10 cellular contexts compared by ENCODE assay signal in the genomic region with DNA sequence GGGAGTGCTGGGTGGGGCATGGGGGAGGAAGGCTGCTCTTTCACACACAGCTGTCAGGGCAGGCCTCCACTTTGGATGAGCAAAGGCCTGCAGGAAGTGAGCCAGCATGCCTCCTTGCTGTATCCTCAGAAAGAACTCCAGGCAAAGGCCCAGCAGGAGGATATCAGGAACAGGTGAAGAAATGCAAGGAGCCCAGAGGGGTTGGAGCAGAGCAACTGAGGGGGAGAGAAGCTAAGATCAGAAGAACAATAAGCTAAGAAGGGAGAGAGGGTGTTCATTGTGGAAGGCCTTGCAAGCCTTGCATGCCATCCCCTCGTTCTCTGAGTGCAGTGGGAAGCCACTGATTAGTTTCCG.
DNase-seq lines count a peak whose midpoint lies in the region; ATAC-seq and TF ChIP-seq lines count a peak whose summit lies in the region.
"Had no signal": no experiment of that assay in that cellular context is flagged by ENCODE, and none has a peak within 500 bp of the region (broad histone marks: within the 10 kb centered on the region; RNA-seq: fewer than 3 reads in every experiment).

No MANE protein-coding gene starts in this region.

- peak; percentile 52 for DNase-seq in A673 (ENCODE audit: low spot score)
- DNase-seq in HT-29 (ENCODE audit: low spot score) = peak; percentile 69
- DNase-seq in body of pancreas = peak in 1 of 4 donors; percentile 15
- DNase-seq in left lobe of liver (ENCODE audit: low spot score) = no peak
- DNase-seq in CD1c-positive myeloid dendritic cell (ENCODE audit: extremely low spot score) = no peak
- DNase-seq in AML-193 (lab: John Stamatoyannopoulos, UW) = no peak
- DNase-seq in SW480 (ENCODE audit: low spot score) = no peak
- DNase-seq: activated naive CD4-positive, alpha-beta T cell treated with anti-CD3 and anti-CD28 coated beads, Interleukin-2, amount 10 ng/mL, durations not matched to agents 7 days and 5 days; NCI-H1436 treated with DMSO at 0.1 percent for 48 hours had no signal

- ATAC-seq in body of pancreas = no peak
- peak; percentile 23 for ATAC-seq in left lobe of liver
- ATAC-seq in GM19395 (IDR thresholded peaks at IDR 0.05; ENCODE audit: unreplicated experiment) = no peak

- H3K4me3 ChIP-seq in A673 (ENCODE audit: low read depth, low read length, poor library complexity, severe bottlenecking) (no peak overlapping the region), body of pancreas (no peak overlapping the region)

- TF ChIP-seq POLR2A in body of pancreas (IDR thresholded peaks at IDR 0.05) = no peak

- no peak overlapping the region for H3K27ac ChIP-seq in A673 (ENCODE audit: low read depth, low read length, poor library complexity, severe bottlenecking)
- peak overlapping the region; percentile 5 to 76 (median 43) for H3K27ac ChIP-seq in body of pancreas

- peaks cover 14% of the 10 kb centered on the region for H3K4me1 ChIP-seq in A673 (ENCODE audit: insufficient read depth, low read length, poor library complexity, severe bottlenecking)
- H3K4me1 ChIP-seq in body of pancreas = peaks cover 38% of the 10 kb centered on the region

- 90 to 94% methylated on average over 2 of the region's 2 CpGs for WGBS in body of pancreas, 2 donors

- H3K9me3 ChIP-seq in A673 (ENCODE audit: low read depth, low read length, poor library complexity, severe bottlenecking) (no peaks in the 10 kb centered on the region), body of pancreas (no peaks in the 10 kb centered on the region)

- POLR2A ChIA-PET in A673 (lab: Charles Lee; ENCODE audit: low non-redundant PET) = no interaction called here

- TF ChIP-seq CTCF in A673 (conservative IDR thresholded peaks at IDR 0.05; ENCODE audit: low read depth, low read length) = no peak
- TF ChIP-seq CTCF in body of pancreas (IDR thresholded peaks at IDR 0.05) = no peak

- no TSS peak for BruUV-seq in A673 (replicated peaks; lab: Mats Ljungman, UMichigan)

- H3K27me3 ChIP-seq in A673 (replicated peaks; ENCODE audit: insufficient read depth, low read depth, low read length, poor library complexity) = no peaks in the 10 kb centered on the region
- no peaks in the 10 kb centered on the region for H3K27me3 ChIP-seq in body of pancreas

- intact Hi-C loops in A673 (cut with micrococcal nuclease; ENCODE audit: unreplicated experiment) = no loop called here
- intact Hi-C loops in body of pancreas (cut with DNase I) = no loop called here

- H3K36me3 ChIP-seq in A673 (ENCODE audit: insufficient read depth, low read length, poor library complexity, severe bottlenecking) = no peaks in the 10 kb centered on the region
- H3K36me3 ChIP-seq in body of pancreas (replicated peaks in 1 of 2; ENCODE audit: insufficient read depth in 1 of 2, low read depth in 2 of 2) = no peaks in the 10 kb centered on the region

- CTCF ChIA-PET in A673 (lab: Charles Lee) = no interaction called here

Comparison
In these comparisons a context has a peak if more than half of its experiments do, and no peak if none do; other contexts are left out.
1. DNase-seq: peak in A673 (single experiment) and HT-29 (single experiment); none in left lobe of liver (single experiment), CD1c-positive myeloid dendritic cell (single experiment), AML-193 (0 of 2) and SW480 (single experiment).